In genomic region chr12:89559753-89560152, GRCh38 we compare ENCODE assay signal across 7 cellular contexts.
"Had no signal": no experiment of that assay in that cellular context is flagged by ENCODE, and none has a peak within 500 bp of the region (broad histone marks: within the 10 kb centered on the region; RNA-seq: fewer than 3 reads in every experiment).

No MANE protein-coding gene starts in this region.

- H3K4me1 Mint-ChIP-seq: IgD-negative memory B cell had no signal

- DNase-seq: GM23248, GOT3, H7, HFFc6, KG1 had no signal

- H3K9me3 ChIP-seq: HAP-1 had no signal

- H3K27ac Mint-ChIP-seq: HFFc6 had no signal

- H3K4me3 ChIP-seq: GM23248, HAP-1 had no signal

- H3K9me3 Mint-ChIP-seq: HFFc6, IgD-negative memory B cell had no signal

- H3K27ac ChIP-seq: GM23248 had no signal

- H3K9ac ChIP-seq: GM23248 had no signal

- H2AFZ ChIP-seq: GM23248 had no signal

- H3K4me3 Mint-ChIP-seq: HFFc6, IgD-negative memory B cell had no signal

- H3K4me1 ChIP-seq: HAP-1 had no signal

- H3K27me3 Mint-ChIP-seq: IgD-negative memory B cell had no signal

- H3K36me3 ChIP-seq: HAP-1 had no signal
